ENCODE assay signal across 21 cellular contexts in the genomic region with DNA sequence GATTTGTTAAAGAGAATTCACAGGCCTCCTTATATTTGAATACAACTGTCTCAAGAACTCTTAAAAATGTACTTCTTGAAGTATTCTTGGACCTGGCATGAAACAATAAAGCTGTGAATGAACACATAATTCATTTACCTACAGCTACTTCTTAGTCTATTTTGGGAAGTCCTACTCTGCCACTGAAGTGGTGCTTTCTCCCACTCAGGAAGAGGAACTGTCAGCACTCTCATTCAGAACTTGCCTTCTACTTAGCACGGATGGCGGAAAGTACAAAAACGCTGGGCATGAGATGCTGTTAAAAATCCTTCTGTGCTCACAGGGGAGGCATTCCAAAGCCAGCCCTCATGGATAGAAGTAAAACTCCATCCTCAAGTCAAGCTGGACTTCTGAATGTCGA.
"Had no signal": no experiment of that assay in that cellular context is flagged by ENCODE, and none has a peak within 500 bp of the region (broad histone marks: within the 10 kb centered on the region; RNA-seq: fewer than 3 reads in every experiment).

No MANE protein-coding gene starts in this region.

- DNase-seq: hippocampal formation; kidney glomerular epithelial cell; left cardiac atrium; midbrain; mucosa of descending colon; naive thymus-derived CD4-positive, alpha-beta T cell; ovary; right lobe of liver; stimulated activated CD4-positive, alpha-beta T cell treated with anti-CD3 and anti-CD28 coated beads, Interleukin-1b, Interleukin-23, amount 100 ng/mL, for 48 hours; stimulated activated CD4-positive, alpha-beta T cell treated with anti-CD3 and anti-CD28 coated beads, Interleukin-2, amount 100 ng/mL, for 48 hours; stimulated activated naive B cell treated with anti-CD40 and anti-IgM and Interleukin-4, amounts not matched to agents 10 μg/mL and 1 μg/mL and 100 μg/mL, for 72 hours; stimulated activated naive CD8-positive, alpha-beta T cell treated with anti-CD3 and anti-CD28 coated beads, Interleukin-15, Interleukin-2, amounts not matched to agents 100 U/mL and 50 U/mL, for 24 hours; stomach; testis; transverse colon; upper lobe of left lung had no signal

- H3K27me3 ChIP-seq: ovary, right atrium auricular region, right lobe of liver, stomach, testis, thyroid gland, transverse colon, upper lobe of left lung had no signal

- ATAC-seq: left cardiac atrium; left lobe of liver; mucosa of descending colon; naive thymus-derived CD4-positive, alpha-beta T cell; natural killer cell treated with Interleukin-12 subunit alpha and Interleukin-12 subunit beta and Interleukin-15 and Interleukin-18, amount 100 ng/mL, for 72 hours; right lobe of liver; stimulated activated naive B cell treated with anti-CD40 and anti-IgM and Interleukin-4, amounts not matched to agents 10 μg/mL and 1 μg/mL and 100 μg/mL, for 72 hours; stimulated activated naive CD8-positive, alpha-beta T cell treated with anti-CD3 and anti-CD28 coated beads, Interleukin-15, Interleukin-2, amounts not matched to agents 100 U/mL and 50 U/mL, for 24 hours had no signal

- H3K4me3 ChIP-seq: mucosa of descending colon, ovary, right atrium auricular region, right lobe of liver, smooth muscle cell, stomach, testis, thyroid gland, transverse colon, upper lobe of left lung had no signal

- H3K9me3 ChIP-seq: mucosa of descending colon, ovary, right atrium auricular region, right lobe of liver, stomach, testis, thyroid gland, transverse colon, upper lobe of left lung had no signal

- H3K36me3 ChIP-seq: ovary, right atrium auricular region, right lobe of liver, thyroid gland, transverse colon, upper lobe of left lung had no signal

- H3K4me1 ChIP-seq: right lobe of liver, stomach, testis, transverse colon had no signal

- H3K27ac ChIP-seq: ovary, right atrium auricular region, right lobe of liver, stomach, testis, thyroid gland, transverse colon, upper lobe of left lung had no signal
